ENCODE assay signal across 18 cellular contexts in the genomic region with DNA sequence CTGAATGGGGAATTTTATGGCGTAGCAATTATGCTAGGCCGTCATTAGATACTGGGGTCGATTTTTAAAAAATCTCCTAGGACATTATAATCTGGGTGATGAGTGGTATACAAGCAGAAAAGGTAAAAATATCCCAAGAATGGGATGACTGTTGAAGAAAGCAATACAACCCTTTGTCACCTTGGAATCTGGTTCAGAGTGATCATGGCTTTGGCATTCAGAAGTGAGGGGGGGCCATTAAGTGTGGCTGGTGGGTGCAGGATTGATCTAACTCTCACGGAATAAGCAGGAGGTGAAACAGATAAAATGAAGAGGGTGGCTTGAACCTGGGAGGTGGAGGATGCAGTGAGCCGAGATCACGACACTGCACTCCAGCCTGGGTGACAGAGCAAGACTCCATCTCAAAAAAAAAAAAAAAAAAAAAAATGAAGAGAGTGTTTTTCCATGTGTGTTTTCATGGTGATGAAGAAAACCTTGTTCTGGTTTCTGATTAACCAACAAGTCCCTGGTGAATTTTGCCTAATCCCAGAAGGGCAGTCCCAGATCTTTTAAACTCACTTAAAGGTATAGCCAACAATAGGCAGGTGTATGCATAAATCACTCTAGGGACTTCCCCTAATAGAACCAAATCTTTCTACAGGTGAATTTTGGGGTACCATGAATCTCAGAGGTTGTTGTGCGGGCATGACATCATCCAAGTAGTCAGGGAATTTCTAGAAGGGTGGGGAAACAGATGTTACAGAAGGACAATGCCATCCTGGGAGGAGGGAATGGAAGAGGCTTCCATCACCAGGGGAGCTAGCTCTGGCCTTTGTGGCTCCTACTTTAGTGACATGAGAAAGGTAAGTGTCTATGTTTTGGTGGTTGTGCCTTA.
"Had no signal": no experiment of that assay in that cellular context is flagged by ENCODE, and none has a peak within 500 bp of the region (broad histone marks: within the 10 kb centered on the region; RNA-seq: fewer than 3 reads in every experiment).

No MANE protein-coding gene starts in this region.

- H3K9me3 ChIP-seq: adrenal gland, body of pancreas, gastrocnemius medialis, left lung, transverse colon had no signal

- H3K36me3 ChIP-seq: adrenal gland, gastrocnemius medialis, left lung, transverse colon had no signal

- H3K9me3 Mint-ChIP-seq: activated naive CD4-positive, alpha-beta T cell treated with anti-CD3 and anti-CD28 coated beads for 36 hours; activated T-helper 17 cell treated with anti-CD3 and anti-CD28 coated beads, Interleukin-2, amount 50 U/mL, for 72 hours; central memory CD8-positive, alpha-beta T cell; memory B cell; natural killer cell had no signal

- H3K27ac ChIP-seq: adrenal gland, body of pancreas, gastrocnemius medialis, left lung, transverse colon, VCaP had no signal

- H3K36me3 Mint-ChIP-seq: memory B cell, natural killer cell had no signal

- H3K27me3 ChIP-seq: adrenal gland, body of pancreas, gastrocnemius medialis, left lung, transverse colon had no signal

- H3K4me3 Mint-ChIP-seq: activated naive CD4-positive, alpha-beta T cell treated with anti-CD3 and anti-CD28 coated beads for 36 hours; memory B cell had no signal

- H3K4me3 ChIP-seq: adrenal gland, body of pancreas, gastrocnemius medialis, left lung, transverse colon had no signal

- DNase-seq: activated CD4-positive, alpha-beta T cell treated with anti-CD3 and anti-CD28 coated beads for 4 hours; activated naive CD4-positive, alpha-beta T cell treated with anti-CD3 and anti-CD28 coated beads for 36 hours; adrenal gland; body of pancreas; cortex of kidney; effector CD8-positive, alpha-beta T cell; gastrocnemius medialis; islet precursor cell; left lung; natural killer cell; stimulated activated CD4-positive, alpha-beta T cell treated with anti-CD3 and anti-CD28 coated beads, Interleukin-15, amount 100 ng/mL, for 24 hours; stimulated activated CD4-positive, alpha-beta T cell treated with anti-CD3 and anti-CD28 coated beads, Interleukin-4, amount 100 ng/mL, for 24 hours; substantia nigra; transverse colon had no signal

- ATAC-seq: activated T-helper 17 cell treated with anti-CD3 and anti-CD28 coated beads, Interleukin-2, amount 50 U/mL, for 72 hours; body of pancreas; gastrocnemius medialis; left lung; natural killer cell had no signal

- H3K27ac Mint-ChIP-seq: activated naive CD4-positive, alpha-beta T cell treated with anti-CD3 and anti-CD28 coated beads for 36 hours; natural killer cell had no signal
